Comparison of ENCODE assay signal across 22 cellular contexts in genomic region chr5:122287101-122287500, GRCh38. TPM values are rescaled to one million over a fixed set of nuclear protein-coding genes. Genes with fewer than 3 reads are reported as not detected.
A peak's percentile ranks its signal among the peaks of the same experiment; 100 is the strongest.
DNase-seq lines count a peak whose midpoint lies in the region; ATAC-seq, FAIRE-seq and TF ChIP-seq lines count a peak whose summit lies in the region.
"Had no signal": no experiment of that assay in that cellular context is flagged by ENCODE, and none has a peak within 500 bp of the region (broad histone marks: within the 10 kb centered on the region; RNA-seq: fewer than 3 reads in every experiment).

No MANE protein-coding gene starts in this region.

- H3K4me3 Mint-ChIP-seq in neural progenitor cell, result no peak overlapping the region
- H3K4me3 Mint-ChIP-seq: CD4-positive, CD25-positive, alpha-beta regulatory T cell had no signal

- H3K9me3 ChIP-seq in SK-N-MC (ENCODE audit: low read depth, low read length), result no peaks in the 10 kb centered on the region
- no peaks in the 10 kb centered on the region for H3K9me3 ChIP-seq in endothelial cell of umbilical vein (replicated peaks; ENCODE audit: control insufficient read depth, insufficient read depth, low read length)
- H3K9me3 ChIP-seq in neural progenitor cell (ENCODE audit: low read depth), result no peaks in the 10 kb centered on the region
- H3K9me3 ChIP-seq: HAP-1, Peyer's patch had no signal

- peaks cover 11% of the 10 kb centered on the region for H3K4me1 Mint-ChIP-seq in neural progenitor cell
- H3K4me1 Mint-ChIP-seq: CD4-positive, CD25-positive, alpha-beta regulatory T cell had no signal

- no peaks in the 10 kb centered on the region for H3K27me3 Mint-ChIP-seq in neural progenitor cell (ENCODE audit: insufficient read depth, low read depth)
- H3K27me3 Mint-ChIP-seq: CD4-positive, CD25-positive, alpha-beta regulatory T cell had no signal

- H3K27me3 ChIP-seq in endothelial cell of umbilical vein (ENCODE audit: control insufficient read depth in 2 of 2, insufficient read depth in 2 of 2, low read length in 2 of 2) (peaks cover 0 to 2% of the 10 kb centered on the region in 2 experiments), neural progenitor cell (no peaks in the 10 kb centered on the region)
- H3K27me3 ChIP-seq: Peyer's patch had no signal

- CTCF ChIA-PET in endothelial cell of umbilical vein (lab: Charles Lee), result interaction anchor here (1.3 to 2.2 kb wide), 2 partner anchors 8 to 58 kb away, joined by 4 to 7 read pairs; no protein-coding TSS in a partner anchor

- peak overlapping the region; percentile 16 for H2AFZ ChIP-seq in endothelial cell of umbilical vein (ENCODE audit: low read depth, low read length)
- H2AFZ ChIP-seq in neural progenitor cell (replicated peaks), result peak overlapping the region; percentile 94

- H3K9me1 ChIP-seq in endothelial cell of umbilical vein (replicated peaks; ENCODE audit: control insufficient read depth, extremely low read depth, insufficient read depth, low read length), result no peaks in the 10 kb centered on the region

- POLR2A ChIA-PET in endothelial cell of umbilical vein (lab: Charles Lee), result no interaction called here

- dilution Hi-C loops in endothelial cell of umbilical vein (cut with MboI; ENCODE audit: extremely low pct_ligation_motif_present, low sequenced_read_pairs), result no loop called here

- H3F3A ChIP-seq in neural progenitor cell (ENCODE audit: low read depth), result no peaks in the 10 kb centered on the region

- peaks cover 6% of the 10 kb centered on the region for H3K9me3 Mint-ChIP-seq in neural progenitor cell

- H3K27ac ChIP-seq in SK-N-MC, result no peak overlapping the region
- H3K27ac ChIP-seq in endothelial cell of umbilical vein (ENCODE audit: insufficient read depth, low read depth, low read length), result no peak overlapping the region
- H3K27ac ChIP-seq in neural progenitor cell, result no peak overlapping the region
- H3K27ac ChIP-seq: KMS-11, Peyer's patch had no signal

- H3K4me3 ChIP-seq in SK-N-MC, result peak overlapping the region; percentile 36; the same call in 1 of the 2 replicates
- no peak overlapping the region for H3K4me3 ChIP-seq in endothelial cell of umbilical vein (replicated peaks in 1 of 3; ENCODE audit: insufficient read depth in 1 of 3, low read depth in 1 of 3, low read length in 3 of 3)
- H3K4me3 ChIP-seq in neural progenitor cell, result no peak overlapping the region
- H3K4me3 ChIP-seq: HAP-1, Peyer's patch had no signal

- no peaks in the 10 kb centered on the region for H4K20me1 ChIP-seq in endothelial cell of umbilical vein (replicated peaks; ENCODE audit: control insufficient read depth, extremely low read depth, insufficient read depth, low read length)
- no peaks in the 10 kb centered on the region for H4K20me1 ChIP-seq in neural progenitor cell (ENCODE audit: low read depth)

- no peak overlapping the region for H3K27ac Mint-ChIP-seq in neural progenitor cell
- H3K27ac Mint-ChIP-seq: CD4-positive, CD25-positive, alpha-beta regulatory T cell had no signal

- H3K4me2 ChIP-seq in endothelial cell of umbilical vein (ENCODE audit: insufficient read depth, low read length), result no peak overlapping the region
- no peak overlapping the region for H3K4me2 ChIP-seq in neural progenitor cell
- H3K4me2 ChIP-seq: KMS-11 had no signal

- DNase-seq in SK-N-MC (ENCODE audit: low read depth, low spot score) (no peak), endothelial cell of umbilical vein (ENCODE audit: low read depth, low spot score) (no peak), neural progenitor cell (ENCODE audit: low spot score) (no peak)
- DNase-seq in activated CD4-positive, CD25-positive, alpha-beta regulatory T cell treated with anti-CD3 and anti-CD28 coated beads, Interleukin-2, amount 50 U/mL, for 72 hours, result no peak
- DNase-seq: CD4-positive, CD25-positive, alpha-beta regulatory T cell; DMS79; IMR-90; NCI-H1092 treated with DMSO at 0.1 percent for 48 hours; NCI-H1436 treated with DMSO at 0.1 percent for 48 hours; NCI-H1930; NCI-H226; NCI-H510A treated with DMSO at 0.1 percent for 48 hours; NCI-H748 treated with DMSO at 0.1 percent for 48 hours; NK-92 treated with Interleukin-12 subunit alpha and Interleukin-12 subunit beta, amount 100 ng/mL, for 24 hours; Peyer's patch had no signal

- H3K4me1 ChIP-seq in endothelial cell of umbilical vein (ENCODE audit: control insufficient read depth, extremely low read depth, insufficient read depth, low read length), result no peaks in the 10 kb centered on the region
- peaks cover 12% of the 10 kb centered on the region for H3K4me1 ChIP-seq in neural progenitor cell
- H3K4me1 ChIP-seq: Peyer's patch had no signal

- ATAC-seq in HG03565 (IDR thresholded peaks at IDR 0.05; ENCODE audit: unreplicated experiment) (no peak), GM18517 (IDR thresholded peaks at IDR 0.05; ENCODE audit: unreplicated experiment) (no peak), GM19455 (IDR thresholded peaks at IDR 0.05; ENCODE audit: unreplicated experiment) (no peak)

- no peaks in the 10 kb centered on the region for H3K36me3 Mint-ChIP-seq in neural progenitor cell
- H3K36me3 Mint-ChIP-seq: CD4-positive, CD25-positive, alpha-beta regulatory T cell had no signal

- no peak overlapping the region for H3K9ac ChIP-seq in SK-N-MC (ENCODE audit: insufficient read length)
- no peak overlapping the region for H3K9ac ChIP-seq in endothelial cell of umbilical vein (replicated peaks; ENCODE audit: extremely low read depth, insufficient read depth, low read length)
- no peak overlapping the region for H3K9ac ChIP-seq in neural progenitor cell
- H3K9ac ChIP-seq: KMS-11 had no signal

- BruUV-seq in endothelial cell of umbilical vein (replicated peaks; lab: Mats Ljungman, UMichigan), result no TSS peak

- TF ChIP-seq CTCF in endothelial cell of umbilical vein (IDR thresholded peaks at IDR 0.05; ENCODE audit: extremely low read depth in 1 of 2, insufficient read depth in 1 of 2, low read depth in 1 of 2, low read length in 2 of 2), result no peak
- no peak for TF ChIP-seq CTCF in neural progenitor cell (IDR thresholded peaks at IDR 0.05)

- intact Hi-C loops in endothelial cell of umbilical vein (cut with micrococcal nuclease), result no loop called here

- no peak for TF ChIP-seq POLR2A in endothelial cell of umbilical vein (IDR thresholded peaks at IDR 0.05; ENCODE audit: low read depth, low read length)

- H3K36me3 ChIP-seq in SK-N-MC (ENCODE audit: insufficient read depth, low read length) (no peaks in the 10 kb centered on the region), endothelial cell of umbilical vein (ENCODE audit: control insufficient read depth in 2 of 2, extremely low read depth in 1 of 2, insufficient read depth in 2 of 2, low read length in 2 of 2) (no peaks in the 10 kb centered on the region), neural progenitor cell (no peaks in the 10 kb centered on the region)
- H3K36me3 ChIP-seq: HAP-1, Peyer's patch had no signal

- H3K79me2 ChIP-seq in endothelial cell of umbilical vein (ENCODE audit: control insufficient read depth, insufficient read depth, low read length) (no peaks in the 10 kb centered on the region), neural progenitor cell (ENCODE audit: low read depth) (no peaks in the 10 kb centered on the region)

- FAIRE-seq in endothelial cell of umbilical vein (lab: Jason Lieb, UNC), result no peak
- FAIRE-seq: HTR-8/SVneo had no signal

TF ChIP-seq in endothelial cell of umbilical vein, 7 proteins besides CTCF, POLR2A, EP300 and RAD21:
- TF ChIP-seq, protein P1, sequence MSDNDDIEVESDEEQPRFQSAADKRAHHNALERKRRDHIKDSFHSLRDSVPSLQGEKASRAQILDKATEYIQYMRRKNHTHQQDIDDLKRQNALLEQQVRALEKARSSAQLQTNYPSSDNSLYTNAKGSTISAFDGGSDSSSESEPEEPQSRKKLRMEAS (IDR thresholded peaks at IDR 0.05; ENCODE audit: insufficient read depth, insufficient read length), result no peak
- TF ChIP-seq GATA2 (IDR thresholded peaks at IDR 0.05; ENCODE audit: insufficient read depth, insufficient read length, low read depth, low read length) (no peak), JUN (IDR thresholded peaks at IDR 0.05; ENCODE audit: borderline replicate concordance, insufficient read depth, insufficient read length, low read depth) (no peak), EZH2 (IDR thresholded peaks at IDR 0.05; ENCODE audit: borderline replicate concordance, low read depth, low read length, severe bottlenecking) (no peak), POLR2AphosphoS5 (IDR thresholded peaks at IDR 0.05; ENCODE audit: insufficient read depth, low read depth, low read length) (no peak), FOS (IDR thresholded peaks at IDR 0.05; ENCODE audit: borderline replicate concordance, insufficient read depth, low read length) (no peak), MYC (IDR thresholded peaks at IDR 0.05; ENCODE audit: low read depth, low read length) (no peak)

RNA-seq across cellular contexts. Expression of gene SNCAIP, which starts 24.9 kb away (rescaled TPM):
- 35.9 and 42.0 TPM in 2 replicates for total RNA-seq in endothelial cell of umbilical vein
- polyA plus RNA-seq in endothelial cell of umbilical vein, result 12.0 and 13.1 TPM in 2 replicates
- polyA plus RNA-seq in endothelial cell of umbilical vein (2011; cell fraction: cytosol; rRNA removed), result 11.0 and 12.7 TPM in 2 replicates
- polyA plus RNA-seq in endothelial cell of umbilical vein (2011; cell fraction: nucleus; rRNA removed), result 68.8 and 74.4 TPM in 2 replicates
- polyA plus RNA-seq in endothelial cell of umbilical vein (2012), result 1.0 and 2.6 TPM in 2 replicates
- 32.4 and 36.1 TPM in 2 replicates for polyA minus RNA-seq in endothelial cell of umbilical vein
- polyA minus RNA-seq in endothelial cell of umbilical vein (2011; cell fraction: cytosol; rRNA and poly(A)+ RNA removed), result not detected
- polyA minus RNA-seq in endothelial cell of umbilical vein (2011; cell fraction: nucleus; rRNA and poly(A)+ RNA removed), result 69.7 and 76.6 TPM in 2 replicates
- 4.8 and 5.4 TPM in 2 replicates for total RNA-seq in neural progenitor cell (ENCODE audit: low replicate concordance)
- total RNA-seq: A673; CD4-positive, CD25-positive, alpha-beta regulatory T cell had no signal
- polyA plus RNA-seq: CD4-positive, CD25-positive, alpha-beta regulatory T cell had no signal
